In genomic region chr16:57091200-57091989, GRCh38 we compare ENCODE assay signal across 8 cellular contexts.
DNase-seq lines count a peak whose midpoint lies in the region; ATAC-seq and TF ChIP-seq lines count a peak whose summit lies in the region.

No MANE protein-coding gene starts in this region.

- no peaks in the 10 kb centered on the region for H3K36me3 Mint-ChIP-seq in activated naive CD8-positive, alpha-beta T cell treated with anti-CD3 and anti-CD28 coated beads, Interleukin-2, amount 50 U/mL, for 24 hours (ENCODE audit: low read depth)

- H3K4me3 ChIP-seq in HL-60 (replicated peaks; ENCODE audit: insufficient read depth, low read length): peak overlapping the region; percentile 74
- H3K4me3 ChIP-seq in iPS-15b (ENCODE audit: low read depth, low read length): peak overlapping the region; percentile 69
- peak overlapping the region; percentile 61 for H3K4me3 ChIP-seq in skeletal muscle cell (ENCODE audit: low read depth, low read length)

- H3K27ac Mint-ChIP-seq in activated naive CD8-positive, alpha-beta T cell treated with anti-CD3 and anti-CD28 coated beads, Interleukin-2, amount 50 U/mL, for 24 hours: peak overlapping the region; percentile 39

- peak overlapping the region; percentile 47 for H3K4me3 Mint-ChIP-seq in activated naive CD8-positive, alpha-beta T cell treated with anti-CD3 and anti-CD28 coated beads, Interleukin-2, amount 50 U/mL, for 24 hours

- no peak for ATAC-seq in activated naive CD8-positive, alpha-beta T cell treated with anti-CD3 and anti-CD28 coated beads, Interleukin-2, amount 50 U/mL, for 24 hours
- ATAC-seq in GM21423 (IDR thresholded peaks at IDR 0.05; ENCODE audit: unreplicated experiment): no peak

- peaks cover 12% of the 10 kb centered on the region for H3K27me3 Mint-ChIP-seq in activated naive CD8-positive, alpha-beta T cell treated with anti-CD3 and anti-CD28 coated beads, Interleukin-2, amount 50 U/mL, for 24 hours

- peak overlapping the region; percentile 2 for H3K9ac ChIP-seq in iPS-15b (ENCODE audit: low read depth, low read length)

- H3K27ac ChIP-seq in HL-60 (replicated peaks): peak overlapping the region; percentile 83

- peaks cover 14% of the 10 kb centered on the region for H3K4me1 Mint-ChIP-seq in activated naive CD8-positive, alpha-beta T cell treated with anti-CD3 and anti-CD28 coated beads, Interleukin-2, amount 50 U/mL, for 24 hours

- DNase-seq in AG08396 (ENCODE audit: low spot score): peak; percentile 68
- no peak for DNase-seq in HL-60 (ENCODE audit: low read depth in 1 of 2, low spot score in 1 of 2)
- DNase-seq in activated naive CD8-positive, alpha-beta T cell treated with anti-CD3 and anti-CD28 coated beads, Interleukin-2, amount 50 U/mL, for 24 hours: no peak
- no peak for DNase-seq in skeletal muscle cell (ENCODE audit: low read depth)
- DNase-seq in stimulated activated CD4-positive, alpha-beta T cell treated with anti-CD3 and anti-CD28 coated beads, Interleukin-12 subunit alpha, Interleukin-12 subunit beta, amount 100 ng/mL, for 4 hours: no peak
- DNase-seq in NCI-H2171 (lab: John Stamatoyannopoulos, UW): no peak

- H3K4me1 ChIP-seq in iPS-15b (ENCODE audit: control insufficient read depth, insufficient read depth, low read length): no peaks in the 10 kb centered on the region

- no peaks in the 10 kb centered on the region for H3K9me3 Mint-ChIP-seq in activated naive CD8-positive, alpha-beta T cell treated with anti-CD3 and anti-CD28 coated beads, Interleukin-2, amount 50 U/mL, for 24 hours

- no peaks in the 10 kb centered on the region for H3K9me3 ChIP-seq in iPS-15b (ENCODE audit: control insufficient read depth, insufficient read depth, low read length)

- no peak for TF ChIP-seq CTCF in HL-60 (IDR thresholded peaks at IDR 0.05; ENCODE audit: insufficient read depth, low read length)

- no peaks in the 10 kb centered on the region for H3K27me3 ChIP-seq in HL-60 (ENCODE audit: insufficient read depth, poor library complexity, severe bottlenecking)
- peaks cover 25% of the 10 kb centered on the region for H3K27me3 ChIP-seq in iPS-15b (ENCODE audit: control insufficient read depth, insufficient read depth, low read length)

- H3K36me3 ChIP-seq in iPS-15b (ENCODE audit: control insufficient read depth, insufficient read depth, low read length): no peaks in the 10 kb centered on the region
